ENCODE assay signal across 19 cellular contexts in genomic region chr4:184528713-184529112, GRCh38.
"Had no signal": no experiment of that assay in that cellular context is flagged by ENCODE, and none has a peak within 500 bp of the region (broad histone marks: within the 10 kb centered on the region; RNA-seq: fewer than 3 reads in every experiment).

No MANE protein-coding gene starts in this region.

- H3K36me3 ChIP-seq: ascending aorta, gastroesophageal sphincter, heart left ventricle, left lung, neural progenitor cell, transverse colon, uterus had no signal

- H3K27me3 Mint-ChIP-seq: activated T-helper 17 cell treated with anti-CD3 and anti-CD28 coated beads, Interleukin-2, amount 50 U/mL, for 72 hours; progenitor cell of endocrine pancreas; T-cell had no signal

- H3K9ac ChIP-seq: neural progenitor cell had no signal

- H3K27ac Mint-ChIP-seq: activated T-helper 17 cell treated with anti-CD3 and anti-CD28 coated beads, Interleukin-2, amount 50 U/mL, for 72 hours; neural progenitor cell; progenitor cell of endocrine pancreas; T-cell had no signal

- H3K4me2 ChIP-seq: neural progenitor cell had no signal

- H3K4me1 ChIP-seq: ascending aorta, neural progenitor cell, uterus had no signal

- H3K9me3 ChIP-seq: gastroesophageal sphincter, left lung had no signal

- H3K4me3 ChIP-seq: ascending aorta, gastroesophageal sphincter, heart left ventricle, left lung, neural progenitor cell, transverse colon, uterus had no signal

- H3K27ac ChIP-seq: ascending aorta, gastroesophageal sphincter, heart left ventricle, left lung, neural progenitor cell, transverse colon, uterus had no signal

- H3K4me3 Mint-ChIP-seq: activated T-helper 17 cell treated with anti-CD3 and anti-CD28 coated beads, Interleukin-2, amount 50 U/mL, for 72 hours; neural progenitor cell; T-cell had no signal

- DNase-seq: activated naive CD4-positive, alpha-beta T cell; activated T-cell treated with anti-CD3 and anti-CD28 coated beads for 4 hours; cerebellar nuclear complex; cortex of kidney; heart left ventricle; left lung; stimulated activated naive CD4-positive, alpha-beta T cell; T-cell; T-helper 9 cell; transverse colon; uterus had no signal

- H3K27me3 ChIP-seq: ascending aorta, gastroesophageal sphincter, heart left ventricle, left lung, neural progenitor cell, transverse colon, uterus had no signal

- ATAC-seq: activated CD4-positive, CD25-positive, alpha-beta regulatory T cell treated with anti-CD3 and anti-CD28 coated beads, Interleukin-2, amount 50 U/mL, for 24 hours; activated T-helper 17 cell treated with anti-CD3 and anti-CD28 coated beads, Interleukin-2, amount 50 U/mL, for 72 hours; heart left ventricle; left lung; T-cell had no signal

- FAIRE-seq: bronchial epithelial cell, endometrium had no signal
